Comparison of ENCODE assay signal across 9 cellular contexts in genomic region chr17:29614345-29615047, GRCh38. TPM values are rescaled to one million over a fixed set of nuclear protein-coding genes. Genes with fewer than 3 reads are reported as not detected.
DNase-seq lines count a peak whose midpoint lies in the region; ATAC-seq and TF ChIP-seq lines count a peak whose summit lies in the region.
"Had no signal": no experiment of that assay in that cellular context is flagged by ENCODE, and none has a peak within 500 bp of the region (broad histone marks: within the 10 kb centered on the region; RNA-seq: fewer than 3 reads in every experiment).

No MANE protein-coding gene starts in this region.

- H3K79me2 ChIP-seq in MM.1S (ENCODE audit: low read length): no peaks in the 10 kb centered on the region

- no peak overlapping the region for H2AFZ ChIP-seq in MM.1S (ENCODE audit: low read length)

- peak overlapping the region; percentile 84 for H3K4me3 ChIP-seq in CD4-positive, CD25-positive, alpha-beta regulatory T cell (ENCODE audit: low read depth, low read length)
- H3K4me3 ChIP-seq in MM.1S (ENCODE audit: low read length): no peak overlapping the region

- in situ Hi-C loops in KBM-7 (cut with MboI; ENCODE audit: low pct_unique_long_range_greater_than_20kb, low sequenced_read_pairs): loop anchor here (25.0 kb wide), 1 partner anchor 473 kb away; no protein-coding TSS in a partner anchor

- no peaks in the 10 kb centered on the region for H3K27me3 ChIP-seq in CD4-positive, CD25-positive, alpha-beta regulatory T cell (ENCODE audit: control insufficient read depth, insufficient read depth, low read length)
- peaks cover 11% of the 10 kb centered on the region for H3K27me3 ChIP-seq in MM.1S (replicated peaks; ENCODE audit: insufficient read depth, low read length)

- peak overlapping the region; percentile 99; the same call in 1 of the 2 replicates for H3K4me2 ChIP-seq in MM.1S (ENCODE audit: low read depth, low read length)

- DNase-seq in CD4-positive, CD25-positive, alpha-beta regulatory T cell: no peak
- DNase-seq in MM.1S: no peak
- DNase-seq in neural crest cell (ENCODE audit: low read depth, low spot score): no peak
- no peak for DNase-seq in KBM-7
- DNase-seq in activated gamma-delta T cell treated with Interleukin-2 at 50 U/mL for 16 hours: no peak
- DNase-seq: DMS153 had no signal

- no peaks in the 10 kb centered on the region for H3K36me3 ChIP-seq in CD4-positive, CD25-positive, alpha-beta regulatory T cell (ENCODE audit: control insufficient read depth, insufficient read depth, low read length)
- H3K36me3 ChIP-seq in MM.1S (replicated peaks; ENCODE audit: insufficient read depth, low read length): no peaks in the 10 kb centered on the region

- peak overlapping the region; percentile 90 to 95 (median 92) for H3K4me3 Mint-ChIP-seq in CD4-positive, CD25-positive, alpha-beta regulatory T cell
- H3K4me3 Mint-ChIP-seq in neural crest cell: peak overlapping the region; percentile 56

- H3K9me3 ChIP-seq in CD4-positive, CD25-positive, alpha-beta regulatory T cell (ENCODE audit: control insufficient read depth in 2 of 2, low read length in 2 of 2): no peaks in the 10 kb centered on the region
- H3K9me3 ChIP-seq in MM.1S (replicated peaks; ENCODE audit: insufficient read depth, low read length): no peaks in the 10 kb centered on the region

- no peaks in the 10 kb centered on the region for H4K20me1 ChIP-seq in MM.1S (ENCODE audit: insufficient read depth, low read length)

- H3K4me1 Mint-ChIP-seq in CD4-positive, CD25-positive, alpha-beta regulatory T cell: peaks cover 3 to 43% (median 20%) of the 10 kb centered on the region in 4 donors
- peaks cover 28% of the 10 kb centered on the region for H3K4me1 Mint-ChIP-seq in neural crest cell

- H3K36me3 Mint-ChIP-seq in CD4-positive, CD25-positive, alpha-beta regulatory T cell: no peaks in the 10 kb centered on the region
- peaks cover 7% of the 10 kb centered on the region for H3K36me3 Mint-ChIP-seq in neural crest cell (ENCODE audit: low read depth)

- no peaks in the 10 kb centered on the region for H3K9me3 Mint-ChIP-seq in CD4-positive, CD25-positive, alpha-beta regulatory T cell
- no peaks in the 10 kb centered on the region for H3K9me3 Mint-ChIP-seq in neural crest cell

- TF ChIP-seq CTCF in MM.1S (IDR thresholded peaks at IDR 0.05; ENCODE audit: low read length): no peak
- TF ChIP-seq CTCF in neural crest cell (conservative IDR thresholded peaks at IDR 0.05): no peak

- peaks cover 11% of the 10 kb centered on the region; the same call in 1 of the 2 replicates for H3F3A ChIP-seq in MM.1S (ENCODE audit: insufficient read depth, low read length)

- H3K4me1 ChIP-seq in CD4-positive, CD25-positive, alpha-beta regulatory T cell (ENCODE audit: control insufficient read depth, insufficient read depth, low read length, poor library complexity, severe bottlenecking): peaks cover 59% of the 10 kb centered on the region
- H3K4me1 ChIP-seq in MM.1S (ENCODE audit: low read length): peaks cover 40% of the 10 kb centered on the region

- H3K27ac Mint-ChIP-seq in CD4-positive, CD25-positive, alpha-beta regulatory T cell: peak overlapping the region; percentile 9 to 93 (median 90)
- peak overlapping the region; percentile 96 for H3K27ac Mint-ChIP-seq in neural crest cell (ENCODE audit: unreplicated experiment)

- H3K27me3 Mint-ChIP-seq in CD4-positive, CD25-positive, alpha-beta regulatory T cell: peaks cover 7% of the 10 kb centered on the region
- H3K27me3 Mint-ChIP-seq in neural crest cell (ENCODE audit: low read depth): peaks cover 53% of the 10 kb centered on the region

- no peaks in the 10 kb centered on the region for H3K9me2 ChIP-seq in MM.1S (replicated peaks; ENCODE audit: insufficient read depth, low read length)

- H3K9ac ChIP-seq in MM.1S (ENCODE audit: low read length): no peak overlapping the region

- no peak for ATAC-seq in CD4-positive, CD25-positive, alpha-beta regulatory T cell (ENCODE audit: low read depth in 2 of 2)
- ATAC-seq in GM21723 (IDR thresholded peaks at IDR 0.05; ENCODE audit: unreplicated experiment) (no peak), GM18861 (IDR thresholded peaks at IDR 0.05; ENCODE audit: unreplicated experiment) (no peak)

- H3K27ac ChIP-seq in CD4-positive, CD25-positive, alpha-beta regulatory T cell (ENCODE audit: insufficient read depth, low read length, poor library complexity, severe bottlenecking): peak overlapping the region; percentile 60
- H3K27ac ChIP-seq in MM.1S (ENCODE audit: low read length): no peak overlapping the region
- H3K27ac ChIP-seq in cingulate gyrus (ENCODE audit: low read depth, low read length): peak overlapping the region; percentile 91

RNA-seq across cellular contexts. Expression of gene CORO6, which starts 8.2 kb away (rescaled TPM):
- 4.3 TPM for total RNA-seq in CD4-positive, CD25-positive, alpha-beta regulatory T cell
- under 1 TPM in 3 of 4 donors, not detected in 1; 0.15 to 0.52 (median 0.38) TPM for polyA plus RNA-seq in CD4-positive, CD25-positive, alpha-beta regulatory T cell
- 2.7 and 3.1 TPM in 2 replicates for total RNA-seq in neural crest cell

RNA-seq across cellular contexts. Expression of gene ANKRD13B, which starts 21.6 kb away (rescaled TPM):
- total RNA-seq in CD4-positive, CD25-positive, alpha-beta regulatory T cell: 5.9 TPM
- under 1 TPM in 2 of 4 donors, not detected in 2; 0.05 to 0.18 TPM for polyA plus RNA-seq in CD4-positive, CD25-positive, alpha-beta regulatory T cell
- 65.0 and 70.0 TPM in 2 replicates for total RNA-seq in neural crest cell

RNA-seq across cellular contexts. Expression of gene GIT1, which starts 25.0 kb away (rescaled TPM):
- 41.5 TPM for total RNA-seq in CD4-positive, CD25-positive, alpha-beta regulatory T cell
- 1 to 10 TPM; 5.5 to 9.2 (median 6.4) TPM for polyA plus RNA-seq in CD4-positive, CD25-positive, alpha-beta regulatory T cell
- total RNA-seq in neural crest cell: 89.3 and 96.5 TPM in 2 replicates

RNA-seq across cellular contexts. Expression of gene TP53I13, which starts 46.0 kb away (rescaled TPM):
- total RNA-seq in CD4-positive, CD25-positive, alpha-beta regulatory T cell: 87.4 TPM
- 10 to 100 TPM; 22.2 to 36.4 (median 26.2) TPM for polyA plus RNA-seq in CD4-positive, CD25-positive, alpha-beta regulatory T cell
- 34.3 and 35.0 TPM in 2 replicates for total RNA-seq in neural crest cell

RNA-seq across cellular contexts. Expression of gene ABHD15, which starts 47.7 kb away (rescaled TPM):
- 9.9 TPM for total RNA-seq in CD4-positive, CD25-positive, alpha-beta regulatory T cell
- 1 to 10 TPM; 6.2 to 9.2 (median 7.4) TPM for polyA plus RNA-seq in CD4-positive, CD25-positive, alpha-beta regulatory T cell
- total RNA-seq in neural crest cell: 3.7 and 4.2 TPM in 2 replicates
